Comparison of ENCODE assay signal across 8 cellular contexts in the genomic region with DNA sequence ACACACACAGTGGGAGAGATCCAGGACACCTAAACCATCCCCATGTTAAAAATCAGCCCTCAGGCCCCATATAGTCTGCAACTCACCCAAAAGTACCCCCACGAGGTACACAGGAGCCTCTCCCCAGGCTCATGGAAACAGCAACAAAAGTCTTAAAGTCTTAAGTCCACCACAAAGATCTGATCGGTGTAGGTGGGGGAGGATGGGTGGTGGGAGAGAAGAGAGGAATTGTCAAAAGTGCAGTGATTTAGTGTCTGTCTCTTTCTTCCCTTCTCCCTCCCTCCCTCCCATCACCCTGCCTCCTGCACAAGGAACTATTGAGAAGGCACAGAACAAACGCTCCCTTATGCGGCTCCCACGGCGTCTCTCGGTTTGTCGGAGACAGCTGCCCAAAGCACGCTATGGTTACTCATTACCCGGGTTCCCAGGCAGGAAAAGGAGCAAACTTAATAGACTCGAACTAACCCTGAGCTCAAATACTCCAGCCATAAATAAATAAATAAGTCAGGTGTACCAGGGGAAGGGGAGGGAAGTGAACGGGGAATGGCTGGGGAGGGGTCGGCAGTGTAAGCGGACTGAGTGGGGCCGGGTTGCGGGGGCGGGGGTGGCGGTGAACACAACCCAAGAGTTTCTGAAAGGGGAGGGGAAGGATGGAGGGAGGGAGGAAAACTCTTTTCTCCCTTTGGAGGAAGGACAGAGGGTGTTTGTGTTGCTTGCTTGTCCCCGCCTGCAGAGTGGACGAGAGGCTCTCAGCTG.
A peak's percentile ranks its signal among the peaks of the same experiment; 100 is the strongest.
DNase-seq lines count a peak whose midpoint lies in the region; ATAC-seq lines count a peak whose summit lies in the region.

No MANE protein-coding gene starts in this region.

- POLR2A ChIA-PET in T-cell (lab: Charles Lee) = no interaction called here

- peaks cover 10 to 31% of the 10 kb centered on the region in 2 donors for H3K27me3 Mint-ChIP-seq in T-cell

- CTCF ChIA-PET in T-cell (lab: Charles Lee) = no interaction called here

- no peak overlapping the region for H3K27ac Mint-ChIP-seq in T-cell

- H3K4me1 Mint-ChIP-seq in T-cell = peaks cover 18 to 32% (median 21%) of the 10 kb centered on the region in 3 donors

- H3K36me3 Mint-ChIP-seq in T-cell = no peaks in the 10 kb centered on the region

- ATAC-seq in HG02938 (IDR thresholded peaks at IDR 0.05; ENCODE audit: unreplicated experiment) (peak; percentile 50), T-cell (replicated peaks in 1 of 4) (no peak)

- peak; percentile 74 for DNase-seq in AG20443 (ENCODE audit: low spot score)
- peak; percentile 4 for DNase-seq in cerebellar cortex (ENCODE audit: low spot score)
- DNase-seq in midbrain (lab: John Stamatoyannopoulos, UW) = peak; percentile 89
- DNase-seq in UCSD-AML1 (lab: John Stamatoyannopoulos, UW; ENCODE audit: unreplicated experiment) = no peak
- no peak for DNase-seq in T-cell
- no peak for DNase-seq in Kasumi-1 (lab: John Stamatoyannopoulos, UW)
- no peak for DNase-seq in SKM-1 treated with dmso at 0.1 percent for 144 hours (lab: John Stamatoyannopoulos, UW; ENCODE audit: unreplicated experiment)

- no peak overlapping the region for H3K4me3 Mint-ChIP-seq in T-cell

- H3K9me3 Mint-ChIP-seq in T-cell = no peaks in the 10 kb centered on the region

Comparison
In these comparisons a context has a peak if more than half of its experiments do, and no peak if none do; other contexts are left out.
1. DNase-seq: peak in AG20443 (single experiment), cerebellar cortex (single experiment) and midbrain (single experiment); none in UCSD-AML1 (single experiment), T-cell (0 of 34), Kasumi-1 (0 of 2) and SKM-1 treated with dmso at 0.1 percent for 144 hours (single experiment).